In the genomic region with DNA sequence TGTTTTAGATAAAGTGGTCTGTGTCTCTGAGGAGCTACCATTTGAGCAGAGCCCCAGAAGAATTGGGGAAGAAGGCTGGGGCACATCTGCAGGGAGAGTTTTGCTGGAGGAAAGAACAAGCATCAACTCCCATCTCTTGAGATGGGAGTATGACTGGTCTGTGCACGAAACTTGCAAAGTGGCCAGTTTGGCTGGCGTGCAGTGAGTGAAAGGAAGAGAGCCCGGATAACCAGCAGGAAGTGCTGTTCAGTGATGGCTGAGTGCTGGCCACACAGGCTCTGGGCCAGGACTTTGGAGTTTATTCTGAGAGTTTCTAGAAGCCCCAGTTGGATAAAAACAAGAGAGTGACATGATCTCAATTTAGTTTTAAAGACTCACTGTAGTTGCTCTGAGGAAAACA, we compare ENCODE assay signal across 1 cellular context.
TF ChIP-seq lines count a peak whose summit lies in the region.

No MANE protein-coding gene starts in this region.

TF ChIP-seq in WTC11, 78 proteins besides CTCF, POLR2A, EP300 and RAD21 (continued from another document):
- TF ChIP-seq, protein P1, sequence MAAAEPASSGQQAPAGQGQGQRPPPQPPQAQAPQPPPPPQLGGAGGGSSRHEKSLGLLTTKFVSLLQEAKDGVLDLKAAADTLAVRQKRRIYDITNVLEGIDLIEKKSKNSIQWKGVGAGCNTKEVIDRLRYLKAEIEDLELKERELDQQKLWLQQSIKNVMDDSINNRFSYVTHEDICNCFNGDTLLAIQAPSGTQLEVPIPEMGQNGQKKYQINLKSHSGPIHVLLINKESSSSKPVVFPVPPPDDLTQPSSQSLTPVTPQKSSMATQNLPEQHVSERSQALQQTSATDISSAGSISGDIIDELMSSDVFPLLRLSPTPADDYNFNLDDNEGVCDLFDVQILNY (CRISPR knock-in tag; IDR thresholded peaks at IDR 0.05): no peak
- TF ChIP-seq TEAD1 (CRISPR knock-in tag; IDR thresholded peaks at IDR 0.05) (no peak), ZNF416 (CRISPR knock-in tag; IDR thresholded peaks at IDR 0.05) (no peak), SOX15 (CRISPR knock-in tag; IDR thresholded peaks at IDR 0.05) (no peak), RORB (CRISPR knock-in tag; IDR thresholded peaks at IDR 0.05) (no peak), MXD4 (CRISPR knock-in tag; IDR thresholded peaks at IDR 0.05; ENCODE audit: borderline replicate concordance) (no peak)
- TF ChIP-seq, protein P2, sequence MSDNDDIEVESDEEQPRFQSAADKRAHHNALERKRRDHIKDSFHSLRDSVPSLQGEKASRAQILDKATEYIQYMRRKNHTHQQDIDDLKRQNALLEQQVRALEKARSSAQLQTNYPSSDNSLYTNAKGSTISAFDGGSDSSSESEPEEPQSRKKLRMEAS (CRISPR knock-in tag; IDR thresholded peaks at IDR 0.05): no peak
- TF ChIP-seq, protein P3, sequence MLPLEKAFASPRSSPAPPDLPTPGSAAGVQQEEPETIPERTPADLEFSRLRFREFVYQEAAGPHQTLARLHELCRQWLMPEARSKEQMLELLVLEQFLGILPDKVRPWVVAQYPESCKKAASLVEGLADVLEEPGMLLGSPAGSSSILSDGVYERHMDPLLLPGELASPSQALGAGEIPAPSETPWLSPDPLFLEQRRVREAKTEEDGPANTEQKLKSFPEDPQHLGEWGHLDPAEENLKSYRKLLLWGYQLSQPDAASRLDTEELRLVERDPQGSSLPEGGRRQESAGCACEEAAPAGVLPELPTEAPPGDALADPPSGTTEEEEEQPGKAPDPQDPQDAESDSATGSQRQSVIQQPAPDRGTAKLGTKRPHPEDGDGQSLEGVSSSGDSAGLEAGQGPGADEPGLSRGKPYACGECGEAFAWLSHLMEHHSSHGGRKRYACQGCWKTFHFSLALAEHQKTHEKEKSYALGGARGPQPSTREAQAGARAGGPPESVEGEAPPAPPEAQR (CRISPR knock-in tag; IDR thresholded peaks at IDR 0.05): no peak
